ENCODE assay signal across 8 cellular contexts in the genomic region with DNA sequence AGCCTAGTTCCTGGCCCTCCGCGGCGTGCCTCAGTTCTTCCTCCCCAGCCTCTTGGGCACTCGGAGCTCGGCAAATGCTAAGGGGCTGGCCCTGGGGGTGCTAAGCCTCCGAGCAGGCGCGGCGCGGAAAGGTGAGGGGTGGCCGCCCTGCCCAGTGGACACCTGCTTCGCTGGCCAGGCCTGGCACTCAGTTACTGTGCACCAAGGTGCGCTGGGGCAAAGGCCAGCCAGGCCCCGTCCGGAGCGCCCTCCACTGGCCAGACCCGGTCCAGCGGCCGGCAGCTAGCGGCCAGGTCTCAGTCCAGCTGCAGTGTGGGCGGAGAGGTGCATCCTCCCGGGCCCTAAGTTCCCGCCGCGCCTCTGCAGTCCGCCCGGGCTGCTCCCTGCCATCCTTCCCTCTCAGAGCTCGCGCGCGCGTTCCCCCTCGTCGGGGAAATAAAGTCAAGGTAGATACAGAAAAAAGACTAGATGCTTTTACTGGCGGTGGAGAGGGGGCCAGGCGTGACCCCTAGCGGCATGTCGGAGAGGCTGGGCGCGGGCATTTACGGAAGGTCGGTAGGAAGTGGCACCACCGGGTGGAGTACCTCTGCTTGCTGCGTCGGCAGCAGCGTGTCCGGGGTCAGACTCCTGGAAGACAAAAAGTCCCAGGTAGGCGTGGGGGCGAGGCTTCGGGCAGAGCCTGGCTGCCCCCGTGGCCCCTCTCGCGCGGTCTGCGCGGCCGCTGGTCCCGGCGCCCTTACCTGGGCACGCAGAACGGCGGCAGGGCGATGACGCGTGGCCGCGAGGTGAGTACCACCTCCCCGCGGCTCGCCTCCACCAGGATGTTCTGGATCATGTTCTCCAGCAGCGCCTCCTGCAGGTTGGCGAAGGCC. TPM values are rescaled to one million over a fixed set of nuclear protein-coding genes. Genes with fewer than 3 reads are reported as not detected.
DNase-seq lines count a peak whose midpoint lies in the region; ATAC-seq and TF ChIP-seq lines count a peak whose summit lies in the region.

No MANE protein-coding gene starts in this region.

- peak overlapping the region; percentile 25 for H3K9ac ChIP-seq in endodermal cell (ENCODE audit: extremely low read depth, low read length, poor library complexity, severe bottlenecking)

- peaks cover 100% of the 10 kb centered on the region for H3K27me3 Mint-ChIP-seq in WTC11 (ENCODE audit: low read depth)
- H3K27me3 Mint-ChIP-seq in endodermal cell (ENCODE audit: insufficient read depth) = peaks cover 74% of the 10 kb centered on the region
- peaks cover 50 to 55% of the 10 kb centered on the region in 2 donors for H3K27me3 Mint-ChIP-seq in natural killer cell treated with Interleukin-12 subunit alpha and Interleukin-12 subunit beta and Interleukin-15 and Interleukin-18, amount 100 ng/mL, for 72 hours

- H3K4me3 Mint-ChIP-seq in WTC11 = peak overlapping the region; percentile 83
- peak overlapping the region; percentile 81 for H3K4me3 Mint-ChIP-seq in endodermal cell
- H3K4me3 Mint-ChIP-seq in natural killer cell treated with Interleukin-12 subunit alpha and Interleukin-12 subunit beta and Interleukin-15 and Interleukin-18, amount 100 ng/mL, for 72 hours = peak overlapping the region; percentile 51

- H3K27ac ChIP-seq in endodermal cell (ENCODE audit: low read depth, low read length) = no peak overlapping the region

- no peaks in the 10 kb centered on the region for H3K36me3 ChIP-seq in endodermal cell (ENCODE audit: control insufficient read depth, insufficient read depth, low read length)

- H3K27me3 ChIP-seq in endodermal cell (ENCODE audit: control insufficient read depth, insufficient read depth, low read length, poor library complexity, severe bottlenecking) = peaks cover 45% of the 10 kb centered on the region

- TF ChIP-seq POLR2A in NB4 (IDR thresholded peaks at IDR 0.05; ENCODE audit: extremely low read depth, insufficient read length) = no peak

- POLR2A ChIA-PET in WTC11 (lab: Charles Lee) = interaction anchor here (0.6 to 1.2 kb wide), 2 partner anchors 23 to 539 kb away, joined by 5 read pairs; no protein-coding TSS in a partner anchor

- H3K4me1 Mint-ChIP-seq in WTC11 = peaks cover 22% of the 10 kb centered on the region
- peaks cover 17% of the 10 kb centered on the region for H3K4me1 Mint-ChIP-seq in endodermal cell
- peaks cover 3 to 5% of the 10 kb centered on the region in 2 donors for H3K4me1 Mint-ChIP-seq in natural killer cell treated with Interleukin-12 subunit alpha and Interleukin-12 subunit beta and Interleukin-15 and Interleukin-18, amount 100 ng/mL, for 72 hours (ENCODE audit: low read depth in 2 of 2)

- ATAC-seq in WTC11 = peak; percentile 69
- peak in 1 of 2 donors; percentile 33 for ATAC-seq in natural killer cell treated with Interleukin-12 subunit alpha and Interleukin-12 subunit beta and Interleukin-15 and Interleukin-18, amount 100 ng/mL, for 72 hours
- no peak for ATAC-seq in GM18868 (IDR thresholded peaks at IDR 0.05; ENCODE audit: unreplicated experiment)
- no peak for ATAC-seq in HG03097 (IDR thresholded peaks at IDR 0.05; ENCODE audit: low FRiP score, unreplicated experiment)

- H3K36me3 Mint-ChIP-seq in WTC11 (no peaks in the 10 kb centered on the region), endodermal cell (ENCODE audit: low read depth) (no peaks in the 10 kb centered on the region)
- H3K36me3 Mint-ChIP-seq in natural killer cell treated with Interleukin-12 subunit alpha and Interleukin-12 subunit beta and Interleukin-15 and Interleukin-18, amount 100 ng/mL, for 72 hours = no peaks in the 10 kb centered on the region

- H3K9me3 Mint-ChIP-seq in WTC11 (no peaks in the 10 kb centered on the region), endodermal cell (no peaks in the 10 kb centered on the region)
- no peaks in the 10 kb centered on the region for H3K9me3 Mint-ChIP-seq in natural killer cell treated with Interleukin-12 subunit alpha and Interleukin-12 subunit beta and Interleukin-15 and Interleukin-18, amount 100 ng/mL, for 72 hours

- H3K4me3 ChIP-seq in NB4 (ENCODE audit: low read depth, low read length) (no peak overlapping the region), endodermal cell (ENCODE audit: low read length) (peak overlapping the region; percentile 84)

- DNase-seq in D341Med (ENCODE audit: low spot score) (peak; percentile 49), NB4 (ENCODE audit: low read depth) (no peak), WTC11 (ENCODE audit: low spot score) (peak; percentile 95), endodermal cell (peak; percentile 97), C1 segment of cervical spinal cord (lab: John Stamatoyannopoulos, UW) (no peak)
- DNase-seq in natural killer cell treated with Interleukin-12 subunit alpha and Interleukin-12 subunit beta and Interleukin-15 and Interleukin-18, amount 100 ng/mL, for 72 hours (ENCODE audit: low spot score) = peak; percentile 42

- no peaks in the 10 kb centered on the region for H3K9me3 ChIP-seq in endodermal cell (ENCODE audit: control insufficient read depth, low read length)

- CTCF ChIA-PET in WTC11 (lab: Charles Lee) = interaction anchor here (0.5 to 5.5 kb wide), 53 partner anchors 8 to 527 kb away, joined by 3 to 112 read pairs (median 6); partner anchors contain the start of genes CDK5R2, CNPPD1, CRYBA2 and DNAJB2

- TF ChIP-seq CTCF in NB4 (IDR thresholded peaks at IDR 0.05; ENCODE audit: low read depth, low read length) (peak; percentile 37), WTC11 (IDR thresholded peaks at IDR 0.05) (peak; percentile 29; the same call in 1 of the 2 replicates), endodermal cell (conservative IDR thresholded peaks at IDR 0.05) (peak; percentile 80)

- 1 to 5% methylated on average over 39 to 72 of the region's 72 CpGs for WGBS in endodermal cell (ENCODE audit: insufficient coverage in 1 of 2, insufficient read length in 1 of 2), 2 experiments

- peaks cover 10% of the 10 kb centered on the region for H3K4me1 ChIP-seq in endodermal cell (ENCODE audit: control insufficient read depth, insufficient read depth, low read length)

- no peak overlapping the region for H3K27ac Mint-ChIP-seq in WTC11
- peak overlapping the region; percentile 84 for H3K27ac Mint-ChIP-seq in endodermal cell
- H3K27ac Mint-ChIP-seq in natural killer cell treated with Interleukin-12 subunit alpha and Interleukin-12 subunit beta and Interleukin-15 and Interleukin-18, amount 100 ng/mL, for 72 hours = no peak overlapping the region

TF ChIP-seq in WTC11, 78 proteins besides CTCF, POLR2A, EP300 and RAD21 (continues in another document):
- no peak for TF ChIP-seq MXD4 (CRISPR knock-in tag; IDR thresholded peaks at IDR 0.05; ENCODE audit: borderline replicate concordance)
- TF ChIP-seq, protein P1, sequence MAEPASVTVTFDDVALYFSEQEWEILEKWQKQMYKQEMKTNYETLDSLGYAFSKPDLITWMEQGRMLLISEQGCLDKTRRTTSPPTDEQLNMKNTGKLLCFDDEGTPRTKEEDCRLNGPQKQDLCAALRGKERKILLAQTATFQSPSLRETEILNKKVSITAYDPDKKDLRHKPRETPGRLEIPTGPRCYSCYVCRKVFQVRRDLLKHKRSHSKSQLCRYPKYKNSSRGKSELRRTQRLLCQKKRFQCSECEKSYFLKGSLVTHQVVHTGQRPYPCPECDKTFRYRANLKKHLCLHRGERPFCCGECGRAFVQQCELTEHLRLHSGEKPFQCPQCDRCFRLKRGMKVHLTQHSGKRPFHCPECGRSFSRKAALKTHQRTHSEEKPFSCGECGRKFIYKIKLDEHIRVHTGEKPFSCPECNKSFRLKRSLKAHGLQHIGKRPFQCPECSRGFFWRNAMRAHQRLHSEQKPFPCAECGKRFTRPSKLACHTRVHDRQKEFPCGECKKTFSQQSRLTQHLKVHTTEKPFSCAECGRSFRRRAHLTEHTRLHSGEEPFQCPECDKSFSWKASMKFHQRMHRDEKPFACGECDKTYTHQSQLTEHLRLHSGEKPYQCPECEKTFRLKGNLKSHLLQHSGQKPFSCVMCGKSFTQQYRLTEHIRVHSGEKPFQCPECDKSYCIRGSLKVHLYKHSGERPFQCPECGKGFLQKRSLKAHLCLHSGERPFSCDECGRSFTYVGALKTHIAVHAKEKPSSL (CRISPR knock-in tag; conservative IDR thresholded peaks at IDR 0.05) = no peak
- no peak for TF ChIP-seq SMAD4 (CRISPR knock-in tag; IDR thresholded peaks at IDR 0.05)
- TF ChIP-seq, protein P2, sequence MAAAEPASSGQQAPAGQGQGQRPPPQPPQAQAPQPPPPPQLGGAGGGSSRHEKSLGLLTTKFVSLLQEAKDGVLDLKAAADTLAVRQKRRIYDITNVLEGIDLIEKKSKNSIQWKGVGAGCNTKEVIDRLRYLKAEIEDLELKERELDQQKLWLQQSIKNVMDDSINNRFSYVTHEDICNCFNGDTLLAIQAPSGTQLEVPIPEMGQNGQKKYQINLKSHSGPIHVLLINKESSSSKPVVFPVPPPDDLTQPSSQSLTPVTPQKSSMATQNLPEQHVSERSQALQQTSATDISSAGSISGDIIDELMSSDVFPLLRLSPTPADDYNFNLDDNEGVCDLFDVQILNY (CRISPR knock-in tag; IDR thresholded peaks at IDR 0.05) = peak; percentile 48; the same call in 1 of the 2 replicates

RNA-seq across cellular contexts. Expression of gene CRYBA2, which starts 9.4 kb away (rescaled TPM):
- total RNA-seq in WTC11 (2021) (not detected in 3 replicates), endodermal cell (1 to 10 TPM; 2.6 to 3.5 TPM)
- polyA plus RNA-seq in endodermal cell (2013, experiment 1 of 2) = not detected
- not detected for polyA plus RNA-seq in endodermal cell (2013, experiment 2 of 2)
- not detected for total RNA-seq in natural killer cell treated with Interleukin-12 subunit alpha and Interleukin-12 subunit beta and Interleukin-15 and Interleukin-18, amount 100 ng/mL, for 72 hours

RNA-seq across cellular contexts. Expression of gene FEV, which starts 17.6 kb away (rescaled TPM):
- total RNA-seq in WTC11 (2021) (not detected in 3 replicates), endodermal cell (not detected)
- 0.11 TPM for polyA plus RNA-seq in endodermal cell (2013, experiment 1 of 2)
- not detected for polyA plus RNA-seq in endodermal cell (2013, experiment 2 of 2)
- not detected for total RNA-seq in natural killer cell treated with Interleukin-12 subunit alpha and Interleukin-12 subunit beta and Interleukin-15 and Interleukin-18, amount 100 ng/mL, for 72 hours

RNA-seq across cellular contexts. Expression of gene CFAP65, which starts 38.7 kb away (rescaled TPM):
- total RNA-seq in WTC11 (2021) (0.44 to 1.0 TPM (median 0.48 TPM) in 3 replicates), endodermal cell (1 to 10 TPM in 1 of 2 donors, under 1 TPM in 1; 0.84 to 1.5 TPM)
- polyA plus RNA-seq in endodermal cell (2013, experiment 1 of 2) = 1.2 TPM
- 0.83 TPM for polyA plus RNA-seq in endodermal cell (2013, experiment 2 of 2)
- total RNA-seq in natural killer cell treated with Interleukin-12 subunit alpha and Interleukin-12 subunit beta and Interleukin-15 and Interleukin-18, amount 100 ng/mL, for 72 hours = not detected

RNA-seq across cellular contexts. Expression of gene CDK5R2, which starts 43.2 kb away (rescaled TPM):
- total RNA-seq in WTC11 (2021) = 0.16 to 0.46 TPM (median 0.26 TPM) in 3 replicates
- under 1 TPM; 0.81 to 0.95 TPM for total RNA-seq in endodermal cell
- 4.7 TPM for polyA plus RNA-seq in endodermal cell (2013, experiment 1 of 2)
- 4.8 TPM for polyA plus RNA-seq in endodermal cell (2013, experiment 2 of 2)
- total RNA-seq in natural killer cell treated with Interleukin-12 subunit alpha and Interleukin-12 subunit beta and Interleukin-15 and Interleukin-18, amount 100 ng/mL, for 72 hours = not detected

RNA-seq across cellular contexts. Expression of gene IHH, which starts 58.1 kb away (rescaled TPM):
- total RNA-seq in WTC11 (2021) = 0.11 TPM in 1 of 3 replicates, not detected in the others
- total RNA-seq in endodermal cell = 10 to 100 TPM in 1 of 2 donors, 1 to 10 TPM in 1; 2.1 to 10.3 TPM
- polyA plus RNA-seq in endodermal cell (2013, experiment 1 of 2) = 6.9 TPM
- polyA plus RNA-seq in endodermal cell (2013, experiment 2 of 2) = 3.5 TPM
- total RNA-seq in natural killer cell treated with Interleukin-12 subunit alpha and Interleukin-12 subunit beta and Interleukin-15 and Interleukin-18, amount 100 ng/mL, for 72 hours = under 1 TPM in 1 of 2 donors, not detected in 1; 0.28 TPM

Comparison
In these comparisons a context has a peak if more than half of its experiments do, and no peak if none do; other contexts are left out.
1. DNase-seq: peak in D341Med (single experiment), WTC11 (single experiment), endodermal cell (single experiment) and natural killer cell treated with Interleukin-12 subunit alpha and Interleukin-12 subunit beta and Interleukin-15 and Interleukin-18, amount 100 ng/mL, for 72 hours (single experiment); none in NB4 (single experiment) and C1 segment of cervical spinal cord (0 of 14).
2. CTCF ChIP-seq: peak in every context shown above with its lines; median percentile 80 in endodermal cell; 37 in NB4; 29 in WTC11.
3. Peak in every context shown above with its lines, with median percentiles within 50 percentile points of each other: H3K4me3 Mint-ChIP-seq.